Comparison of ENCODE assay signal across 17 cellular contexts in genomic region chr12:50351120-50352043, GRCh38. TPM values are rescaled to one million over a fixed set of nuclear protein-coding genes. Genes with fewer than 3 reads are reported as not detected.
DNase-seq lines count a peak whose midpoint lies in the region; ATAC-seq, FAIRE-seq and TF ChIP-seq lines count a peak whose summit lies in the region.
"Had no signal": no experiment of that assay in that cellular context is flagged by ENCODE, and none has a peak within 500 bp of the region (broad histone marks: within the 10 kb centered on the region; RNA-seq: fewer than 3 reads in every experiment).

No MANE protein-coding gene starts in this region.

- no peak overlapping the region for H2BK15ac ChIP-seq in neuronal stem cell (ENCODE audit: low read length)

- H4K20me1 ChIP-seq in K562 (replicated peaks; ENCODE audit: control insufficient read depth, insufficient read depth, low read length) = no peaks in the 10 kb centered on the region

- H4K91ac ChIP-seq in neuronal stem cell (ENCODE audit: low read depth, low read length, poor library complexity) = no peak overlapping the region

- H3K36me3 Mint-ChIP-seq in glutamatergic neuron (ENCODE audit: unreplicated experiment) = no peaks in the 10 kb centered on the region

- in situ Hi-C loops in K562 (cut with MboI) = no loop called here

- POLR2A ChIA-PET in K562 (lab: Yijun Ruan, JAX) = interaction anchor here (0.7 to 1.4 kb wide), 7 partner anchors 11 to 184 kb away, joined by 3 to 4 read pairs (median 3); no protein-coding TSS in a partner anchor

- no peak overlapping the region for H2BK12ac ChIP-seq in neuronal stem cell (ENCODE audit: low read length)

- no TSS peak for BruUV-seq in K562 (replicated peaks; lab: Mats Ljungman, UMichigan)

- no peak overlapping the region for H3K4ac ChIP-seq in neuronal stem cell (ENCODE audit: low read length)

- intact Hi-C loops in heart right ventricle (cut with DNase I) (no loop called here), Right ventricle myocardium superior (cut with DNase I) (no loop called here), K562 (cut with micrococcal nuclease) (no loop called here), right lobe of liver (cut with DNase I) (no loop called here)

- H3K27me3 Mint-ChIP-seq in glutamatergic neuron (ENCODE audit: unreplicated experiment) = no peaks in the 10 kb centered on the region

- H3K9me3 ChIP-seq in heart right ventricle = no peaks in the 10 kb centered on the region
- no peaks in the 10 kb centered on the region for H3K9me3 ChIP-seq in K562 (replicated peaks; ENCODE audit: control insufficient read depth, insufficient read depth, low read depth, low read length)
- H3K9me3 ChIP-seq in right lobe of liver = no peaks in the 10 kb centered on the region
- no peaks in the 10 kb centered on the region for H3K9me3 ChIP-seq in neuronal stem cell (replicated peaks in 1 of 2; ENCODE audit: control insufficient read depth in 2 of 2, insufficient read depth in 1 of 2, low read depth in 1 of 2, low read length in 2 of 2)

- no peak overlapping the region for H3K18ac ChIP-seq in neuronal stem cell (ENCODE audit: low read length)

- no peak overlapping the region for H4K8ac ChIP-seq in neuronal stem cell (ENCODE audit: low read depth, low read length)

- no peak overlapping the region for H3K27ac ChIP-seq in heart right ventricle
- no peak overlapping the region for H3K27ac ChIP-seq in K562 (ENCODE audit: extremely low read depth, low read depth, low read length)
- H3K27ac ChIP-seq in right lobe of liver = no peak overlapping the region
- no peak overlapping the region for H3K27ac ChIP-seq in neuronal stem cell (replicated peaks; ENCODE audit: low read length)

- H3K27me3 ChIP-seq in heart right ventricle (no peaks in the 10 kb centered on the region), K562 (ENCODE audit: control insufficient read depth in 2 of 2, insufficient read depth in 2 of 2, low read length in 2 of 2) (no peaks in the 10 kb centered on the region), right lobe of liver (no peaks in the 10 kb centered on the region), neuronal stem cell (ENCODE audit: control insufficient read depth in 3 of 3, insufficient read depth in 3 of 3, low read depth in 1 of 3, low read length in 3 of 3) (no peaks in the 10 kb centered on the region)

- TF ChIP-seq POLR2A in K562 (conservative IDR thresholded peaks at IDR 0.05) = no peak
- no peak for TF ChIP-seq POLR2A in right lobe of liver (IDR thresholded peaks at IDR 0.05)
- TF ChIP-seq POLR2A in GM12892 (IDR thresholded peaks at IDR 0.05; ENCODE audit: low read depth, low read length) = no peak

- no peak overlapping the region for H2BK120ac ChIP-seq in neuronal stem cell (ENCODE audit: low read depth, low read length)

- peak overlapping the region; percentile 83 for H2AFZ ChIP-seq in K562 (ENCODE audit: low read depth, low read length)
- no peak overlapping the region for H2AFZ ChIP-seq in neuronal stem cell (ENCODE audit: low read length)

- H3K4me1 ChIP-seq in heart right ventricle = peaks cover 0 to 16% (median 6%) of the 10 kb centered on the region in 9 donors
- peaks cover 4 to 6% of the 10 kb centered on the region in 2 experiments; a peak in 4 of 5 replicates for H3K4me1 ChIP-seq in K562 (replicated peaks in 1 of 2; ENCODE audit: control insufficient read depth in 2 of 2, insufficient read depth in 2 of 2, low read length in 2 of 2)
- peaks cover 0 to 7% (median 0%) of the 10 kb centered on the region in 4 donors for H3K4me1 ChIP-seq in right lobe of liver
- peaks cover 0 to 2% of the 10 kb centered on the region in 2 donors for H3K4me1 ChIP-seq in neuronal stem cell (ENCODE audit: control insufficient read depth in 2 of 2, insufficient read depth in 1 of 2, low read depth in 1 of 2, low read length in 2 of 2)

- H3K4me1 Mint-ChIP-seq in glutamatergic neuron (ENCODE audit: low read depth, unreplicated experiment) = no peaks in the 10 kb centered on the region

- TF ChIP-seq CTCF in heart right ventricle (IDR thresholded peaks at IDR 0.05) = no peak
- no peak for TF ChIP-seq CTCF in K562 (IDR thresholded peaks at IDR 0.05 in 2 of 3, conservative IDR thresholded peaks at IDR 0.05 in 1 of 3; ENCODE audit: insufficient read depth in 2 of 3, low read depth in 1 of 3, low read length in 3 of 3)
- TF ChIP-seq CTCF in right lobe of liver (IDR thresholded peaks at IDR 0.05) = no peak
- TF ChIP-seq CTCF in glutamatergic neuron (IDR thresholded peaks at IDR 0.05; ENCODE audit: partially characterized antibody, unreplicated experiment) = no peak

- CTCF ChIA-PET in K562 (lab: Yijun Ruan, JAX; ENCODE audit: low intra/inter-chr PET ratio) = no interaction called here

- H3K9ac ChIP-seq in K562 (ENCODE audit: insufficient read depth in 1 of 2, low read depth in 2 of 2, low read length in 2 of 2) (peak overlapping the region in 1 of 2 experiments; percentile 53; a peak in 1 of 4 replicates), neuronal stem cell (ENCODE audit: low read depth, low read length, poor library complexity) (no peak overlapping the region)

- H3K14ac ChIP-seq in neuronal stem cell (ENCODE audit: low read length) = no peak overlapping the region

- 75 to 82% methylated on average over 11 of the region's 11 CpGs for WGBS in heart right ventricle, 2 donors
- WGBS in K562 (ENCODE audit: insufficient coverage, low coverage, missing lambda C conversion rate) = 31% methylated on average over 11 of the region's 11 CpGs
- 72% methylated on average over 8 of the region's 11 CpGs for WGBS in right lobe of liver (ENCODE audit: insufficient coverage, low coverage, low lambda C conversion rate, missing lambda C conversion rate)
- no CpG with 5 or more reads among the region's 11 CpGs for WGBS in neuronal stem cell (ENCODE audit: extremely low coverage in 2 of 2, insufficient read length in 2 of 2, insufficient replicate concordance in 1 of 2), 2 donors

- H3K4me2 ChIP-seq in K562 (ENCODE audit: insufficient read depth, low read length) = peak overlapping the region; percentile 62; the same call in 1 of the 2 replicates
- H3K4me2 ChIP-seq in neuronal stem cell (ENCODE audit: insufficient read depth, low read length, poor library complexity, severe bottlenecking) = no peak overlapping the region

- H3K79me1 ChIP-seq in neuronal stem cell (ENCODE audit: low read depth, low read length) = no peaks in the 10 kb centered on the region

- H2AK5ac ChIP-seq in neuronal stem cell (ENCODE audit: low read depth, low read length) = no peak overlapping the region

- peaks cover 3% of the 10 kb centered on the region for H3K9me3 Mint-ChIP-seq in glutamatergic neuron (ENCODE audit: unreplicated experiment)

- no peak overlapping the region for H3K4me3 ChIP-seq in heart right ventricle
- no peak overlapping the region for H3K4me3 ChIP-seq in K562
- no peak overlapping the region for H3K4me3 ChIP-seq in right lobe of liver
- no peak overlapping the region for H3K4me3 ChIP-seq in neuronal stem cell (ENCODE audit: low read length in 2 of 2)

- H3K36me3 ChIP-seq in heart right ventricle = no peaks in the 10 kb centered on the region
- no peaks in the 10 kb centered on the region for H3K36me3 ChIP-seq in K562 (ENCODE audit: control insufficient read depth, insufficient read depth, low read length)
- no peaks in the 10 kb centered on the region for H3K36me3 ChIP-seq in right lobe of liver
- H3K36me3 ChIP-seq in neuronal stem cell (replicated peaks in 1 of 2; ENCODE audit: control insufficient read depth in 2 of 2, insufficient read depth in 2 of 2, low read length in 2 of 2) = no peaks in the 10 kb centered on the region

- no peak overlapping the region for H3K4me3 Mint-ChIP-seq in glutamatergic neuron (ENCODE audit: unreplicated experiment)

- H3K79me2 ChIP-seq in K562 (ENCODE audit: control insufficient read depth, insufficient read depth, low read length) = no peaks in the 10 kb centered on the region

- no peak overlapping the region for H3K27ac Mint-ChIP-seq in glutamatergic neuron (ENCODE audit: unreplicated experiment)

- no peak for TF ChIP-seq EP300 in K562 (IDR thresholded peaks at IDR 0.05; ENCODE audit: low read length)

- ATAC-seq in heart right ventricle (peak in 6 of 8 donors; percentile 46 to 76 (median 68)), Right ventricle myocardium superior (ENCODE audit: poor library complexity) (no peak), K562 (peak; percentile 100), right lobe of liver (peak; percentile 35 to 74 (median 46))

- H2BK5ac ChIP-seq in neuronal stem cell (ENCODE audit: low read length) = no peak overlapping the region

- DNase-seq in heart right ventricle (peak; percentile 35), Right ventricle myocardium superior (no peak), K562 (ENCODE audit: extremely low read depth in 1 of 4, low spot score in 3 of 4) (peak; percentile 80 to 85 (median 83)), right lobe of liver (no peak), GM12892 (ENCODE audit: insufficient read length) (no peak), neuronal stem cell (ENCODE audit: low spot score) (no peak), glutamatergic neuron (no peak)
- no peak for DNase-seq in activated CD8-positive, alpha-beta memory T cell treated with anti-CD3 and anti-CD28 coated beads, Interleukin-2, amount 50 U/mL, for 4 hours
- DNase-seq: activated CD4-positive, CD25-positive, alpha-beta regulatory T cell treated with anti-CD3 and anti-CD28 coated beads, Interleukin-2, amount 50 U/mL, for 72 hours; AML-193; mesendoderm; NCI-H1930; stimulated activated CD8-positive, alpha-beta memory T cell treated with anti-CD3 and anti-CD28 coated beads, Interleukin-4, amount 100 ng/mL, for 48 hours had no signal

- no peak overlapping the region for H3K23ac ChIP-seq in neuronal stem cell (ENCODE audit: low read depth, low read length, poor library complexity)

- H3K9me1 ChIP-seq in K562 (ENCODE audit: control insufficient read depth, insufficient read depth, low read length) = no peaks in the 10 kb centered on the region

- FAIRE-seq in K562 (lab: Jason Lieb, UNC) (peak; percentile 88), GM12892 (lab: Jason Lieb, UNC) (no peak)
- FAIRE-seq: GM12891 had no signal

- no peak for TF ChIP-seq RAD21 in K562 (CRISPR knock-in tag; conservative IDR thresholded peaks at IDR 0.05 in 1 of 2, IDR thresholded peaks at IDR 0.05 in 1 of 2)

RNA-seq across cellular contexts. Expression of gene FAM186A, which starts 45.0 kb away (rescaled TPM):
- total RNA-seq in heart right ventricle (not detected), Right ventricle myocardium superior (not detected), K562 (2014; rRNA removed) (not detected in 2 replicates), K562 (2014; rRNA removed; fragmentation: Illumina TruSeq; extraction: Trizol) (not detected in 2 replicates), K562 (2015; rRNA removed; fragmentation: Illumina TruSeq; extraction: Trizol) (under 0.01 TPM in 1 of 2 replicates, not detected in the other), K562 (2021) (not detected in 2 replicates), right lobe of liver (not detected), glutamatergic neuron (ENCODE audit: unreplicated experiment) (not detected)
- polyA plus RNA-seq in heart right ventricle (not detected), K562 (2011; rRNA removed) (not detected in 2 replicates), K562 (2014; fragmentation: Illumina TruSeq; extraction: Trizol) (not detected in 2 replicates), K562 (2014; fragmentation: Nextera tagmentation; extraction: Ambion mirVana) (under 1 TPM; 0.04 to 0.07 TPM), K562 (2014; rRNA removed) (not detected in 2 replicates)
- total RNA-seq in K562 (2011; cell fraction: chromatin; rRNA removed; ENCODE audit: low replicate concordance) = not detected in 2 replicates
- not detected in 2 replicates for total RNA-seq in K562 (2011; cell fraction: nucleolus; rRNA removed)
- total RNA-seq in K562 (2011; cell fraction: nucleoplasm; rRNA removed) = not detected in 2 replicates
- polyA plus RNA-seq in K562 (2011; cell fraction: cytosol; rRNA removed) = not detected in 2 replicates
- polyA plus RNA-seq in K562 (2011; cell fraction: nucleus; rRNA removed) = not detected in 2 replicates
- polyA plus RNA-seq in K562 (2012) = 0.05 and 0.36 TPM in 2 replicates
- polyA minus RNA-seq in K562 (2011; rRNA and poly(A)+ RNA removed) = not detected in 2 replicates
- not detected in 2 replicates for polyA minus RNA-seq in K562 (2011; cell fraction: cytosol; rRNA and poly(A)+ RNA removed)
- not detected in 2 replicates for polyA minus RNA-seq in K562 (2011; cell fraction: nucleus; rRNA and poly(A)+ RNA removed)
- polyA plus RNA-seq in GM12892 (2012; ENCODE audit: missing spikeins) = 0.47 TPM
- polyA plus RNA-seq in neuronal stem cell (2013, experiment 1 of 2) = not detected
- polyA plus RNA-seq in neuronal stem cell (2013, experiment 2 of 2) = not detected
- total RNA-seq: Daoy, epithelial cell of proximal tubule, ureter had no signal

RNA-seq across cellular contexts. Expression of gene LARP4, which starts 49.3 kb away (rescaled TPM):
- total RNA-seq in heart right ventricle (10 to 100 TPM; 45.0 to 75.7 (median 62.5) TPM), Right ventricle myocardium superior (58.5 TPM), K562 (2014; rRNA removed) (31.6 and 39.7 TPM in 2 replicates), K562 (2014; rRNA removed; fragmentation: Illumina TruSeq; extraction: Trizol) (69.5 and 81.8 TPM in 2 replicates), K562 (2015; rRNA removed; fragmentation: Illumina TruSeq; extraction: Trizol) (50.4 and 55.9 TPM in 2 replicates), K562 (2021) (80.2 and 84.5 TPM in 2 replicates), right lobe of liver (10 to 100 TPM; 46.3 to 83.0 (median 61.9) TPM), glutamatergic neuron (ENCODE audit: unreplicated experiment) (33.8 TPM)
- polyA plus RNA-seq in heart right ventricle (10 to 100 TPM in 1 of 2 donors, 1 to 10 TPM in 1; 6.9 to 12.1 TPM), K562 (2011; rRNA removed) (39.6 and 52.4 TPM in 2 replicates), K562 (2014; fragmentation: Illumina TruSeq; extraction: Trizol) (56.3 and 73.0 TPM in 2 replicates), K562 (2014; fragmentation: Nextera tagmentation; extraction: Ambion mirVana) (10 to 100 TPM; 38.6 to 43.9 TPM), K562 (2014; rRNA removed) (37.6 and 43.6 TPM in 2 replicates)
- total RNA-seq in K562 (2011; cell fraction: chromatin; rRNA removed; ENCODE audit: low replicate concordance) = 43.0 and 161 TPM in 2 replicates
- total RNA-seq in K562 (2011; cell fraction: nucleolus; rRNA removed) = 20.2 and 23.4 TPM in 2 replicates
- 44.2 and 72.9 TPM in 2 replicates for total RNA-seq in K562 (2011; cell fraction: nucleoplasm; rRNA removed)
- 15.3 and 20.7 TPM in 2 replicates for polyA plus RNA-seq in K562 (2011; cell fraction: cytosol; rRNA removed)
- polyA plus RNA-seq in K562 (2011; cell fraction: nucleus; rRNA removed) = 27.5 and 35.0 TPM in 2 replicates
- 24.3 and 39.1 TPM in 2 replicates for polyA plus RNA-seq in K562 (2012)
- polyA minus RNA-seq in K562 (2011; rRNA and poly(A)+ RNA removed) = 101 and 121 TPM in 2 replicates
- 53.7 and 64.5 TPM in 2 replicates for polyA minus RNA-seq in K562 (2011; cell fraction: cytosol; rRNA and poly(A)+ RNA removed)
- polyA minus RNA-seq in K562 (2011; cell fraction: nucleus; rRNA and poly(A)+ RNA removed) = 17.4 and 35.4 TPM in 2 replicates
- 18.4 TPM for polyA plus RNA-seq in GM12892 (2012; ENCODE audit: missing spikeins)
- 26.8 TPM for polyA plus RNA-seq in neuronal stem cell (2013, experiment 1 of 2)
- 26.7 TPM for polyA plus RNA-seq in neuronal stem cell (2013, experiment 2 of 2)

Comparison
In these comparisons a context has a peak if more than half of its experiments do, and no peak if none do; other contexts are left out.
1. DNase-seq: peak in heart right ventricle (2 of 2) and K562 (4 of 4); none in Right ventricle myocardium superior (single experiment), right lobe of liver (0 of 3), GM12892 (single experiment), neuronal stem cell (single experiment), activated CD8-positive, alpha-beta memory T cell treated with anti-CD3 and anti-CD28 coated beads, Interleukin-2, amount 50 U/mL, for 4 hours (single experiment) and glutamatergic neuron (single experiment).